Comparison of ENCODE assay signal across 17 cellular contexts in the genomic region with DNA sequence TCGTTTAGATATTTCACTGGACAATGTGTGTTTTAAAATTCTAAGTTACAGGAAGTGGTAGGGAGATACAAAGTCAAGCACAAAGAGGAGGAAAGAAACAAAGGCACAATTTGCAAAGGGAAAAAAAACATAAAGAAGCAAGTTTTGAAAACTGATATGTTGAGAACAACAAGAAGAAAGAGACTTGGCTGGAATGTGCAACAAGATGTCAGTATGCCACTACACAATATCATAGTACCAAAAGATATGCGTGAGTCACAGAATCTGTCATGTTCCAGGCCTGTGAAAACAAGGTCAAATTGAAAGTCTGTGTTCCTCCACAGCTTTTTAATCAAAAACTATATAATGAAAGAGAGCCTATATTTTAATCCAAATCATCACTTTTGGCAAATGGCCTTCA. TPM values are rescaled to one million over a fixed set of nuclear protein-coding genes. Genes with fewer than 3 reads are reported as not detected.
A peak's percentile ranks its signal among the peaks of the same experiment; 100 is the strongest.
DNase-seq lines count a peak whose midpoint lies in the region; ATAC-seq and TF ChIP-seq lines count a peak whose summit lies in the region.
"Had no signal": no experiment of that assay in that cellular context is flagged by ENCODE, and none has a peak within 500 bp of the region (broad histone marks: within the 10 kb centered on the region; RNA-seq: fewer than 3 reads in every experiment).

No MANE protein-coding gene starts in this region.

- intact Hi-C loops in Right ventricle myocardium inferior (cut with DNase I) (no loop called here), cardiac septum (cut with DNase I) (no loop called here), dorsolateral prefrontal cortex (cut with DNase I) (no loop called here), right cardiac atrium (cut with DNase I) (no loop called here)

- no peak for DNase-seq in Right ventricle myocardium inferior (ENCODE audit: missing footprints)
- no peak for DNase-seq in cardiac septum (ENCODE audit: low spot score)
- no peak for DNase-seq in dorsolateral prefrontal cortex
- no peak for DNase-seq in right cardiac atrium
- DNase-seq in foreskin melanocyte: no peak
- no peak for DNase-seq in cortex of kidney (lab: John Stamatoyannopoulos, UW)
- DNase-seq in CD1c-positive myeloid dendritic cell (ENCODE audit: extremely low spot score): no peak
- DNase-seq: mucosa of descending colon, occipital lobe, T-cell, upper lobe of right lung, WERI-Rb-1 had no signal

- 31% methylated on average over 2 of the region's 2 CpGs for WGBS in right cardiac atrium

- H3K4me3 ChIP-seq in dorsolateral prefrontal cortex (peak overlapping the region in 13 of 59 donors; percentile 1 to 30 (median 14)), right cardiac atrium (ENCODE audit: low read length) (no peak overlapping the region)
- H3K4me3 ChIP-seq: adrenal gland, HAP-1, mucosa of descending colon, upper lobe of right lung had no signal

- H3K4me1 ChIP-seq in right cardiac atrium (ENCODE audit: control insufficient read depth, insufficient read depth, low read length): peaks cover 2% of the 10 kb centered on the region
- H3K4me1 ChIP-seq: HAP-1, upper lobe of right lung had no signal

- H3K27me3 ChIP-seq in dorsolateral prefrontal cortex (no peaks in the 10 kb centered on the region), right cardiac atrium (ENCODE audit: control insufficient read depth, insufficient read depth) (no peaks in the 10 kb centered on the region)
- H3K27me3 ChIP-seq: adrenal gland, upper lobe of right lung had no signal

- ATAC-seq in Right ventricle myocardium inferior: peak; percentile 59
- peak; percentile 61 to 68 for ATAC-seq in right cardiac atrium
- ATAC-seq: activated T-helper 17 cell treated with anti-CD3 and anti-CD28 coated beads, Interleukin-2, amount 50 U/mL, for 72 hours; mucosa of descending colon; stimulated activated memory B cell treated with anti-CD40 and anti-IgM and Interleukin-4, amounts not matched to agents 10 μg/mL and 1 μg/mL and 100 μg/mL, for 72 hours; T-cell; upper lobe of right lung had no signal

- H3K9me3 ChIP-seq in right cardiac atrium (ENCODE audit: control insufficient read depth, low read length): no peaks in the 10 kb centered on the region

- H3K27ac ChIP-seq in dorsolateral prefrontal cortex (peak overlapping the region in 57 of 59 donors; percentile 4 to 89 (median 76)), right cardiac atrium (ENCODE audit: low read length) (no peak overlapping the region), temporal lobe (ENCODE audit: low read depth, low read length) (peak overlapping the region; percentile 69)
- H3K27ac ChIP-seq: upper lobe of right lung, WERI-Rb-1 had no signal

- peak in 6 of 56 donors; percentile 9 to 39 (median 14) for TF ChIP-seq CTCF in dorsolateral prefrontal cortex (IDR thresholded peaks at IDR 0.05 in 54 of 56, conservative IDR thresholded peaks at IDR 0.05 in 2 of 56; ENCODE audit: low read depth in 1 of 56, partially characterized antibody in 56 of 56)

RNA-seq across cellular contexts. Expression of a gene that starts 12.0 kb away (rescaled TPM):
- total RNA-seq in Right ventricle myocardium inferior (117 TPM), cardiac septum (173 TPM), dorsolateral prefrontal cortex (100 to 1,000 TPM; 102 to 181 (median 132) TPM), right cardiac atrium (100 to 1,000 TPM in 3 of 4 donors, 10 to 100 TPM in 1; 93.6 to 127 (median 121) TPM), temporal lobe (105 TPM)
- 17.5 TPM for polyA plus RNA-seq in right cardiac atrium
